1 cellular context compared by ENCODE assay signal in genomic region chr3:82505079-82505756, GRCh38.
TF ChIP-seq lines count a peak whose summit lies in the region.

No MANE protein-coding gene starts in this region.

TF ChIP-seq in HepG2, 621 proteins besides CTCF, POLR2A, EP300 and RAD21 (continued from another document):
- TF ChIP-seq, protein P1, sequence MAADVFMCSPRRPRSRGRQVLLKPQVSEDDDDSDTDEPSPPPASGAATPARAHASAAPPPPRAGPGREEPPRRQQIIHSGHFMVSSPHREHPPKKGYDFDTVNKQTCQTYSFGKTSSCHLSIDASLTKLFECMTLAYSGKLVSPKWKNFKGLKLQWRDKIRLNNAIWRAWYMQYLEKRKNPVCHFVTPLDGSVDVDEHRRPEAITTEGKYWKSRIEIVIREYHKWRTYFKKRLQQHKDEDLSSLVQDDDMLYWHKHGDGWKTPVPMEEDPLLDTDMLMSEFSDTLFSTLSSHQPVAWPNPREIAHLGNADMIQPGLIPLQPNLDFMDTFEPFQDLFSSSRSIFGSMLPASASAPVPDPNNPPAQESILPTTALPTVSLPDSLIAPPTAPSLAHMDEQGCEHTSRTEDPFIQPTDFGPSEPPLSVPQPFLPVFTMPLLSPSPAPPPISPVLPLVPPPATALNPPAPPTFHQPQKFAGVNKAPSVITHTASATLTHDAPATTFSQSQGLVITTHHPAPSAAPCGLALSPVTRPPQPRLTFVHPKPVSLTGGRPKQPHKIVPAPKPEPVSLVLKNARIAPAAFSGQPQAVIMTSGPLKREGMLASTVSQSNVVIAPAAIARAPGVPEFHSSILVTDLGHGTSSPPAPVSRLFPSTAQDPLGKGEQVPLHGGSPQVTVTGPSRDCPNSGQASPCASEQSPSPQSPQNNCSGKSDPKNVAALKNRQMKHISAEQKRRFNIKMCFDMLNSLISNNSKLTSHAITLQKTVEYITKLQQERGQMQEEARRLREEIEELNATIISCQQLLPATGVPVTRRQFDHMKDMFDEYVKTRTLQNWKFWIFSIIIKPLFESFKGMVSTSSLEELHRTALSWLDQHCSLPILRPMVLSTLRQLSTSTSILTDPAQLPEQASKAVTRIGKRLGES (CRISPR knock-in tag; IDR thresholded peaks at IDR 0.05; ENCODE audit: borderline replicate concordance) = no peak
